15 cellular contexts compared by ENCODE assay signal in genomic region chr2:223762853-223763252, GRCh38.
DNase-seq lines count a peak whose midpoint lies in the region; ATAC-seq and TF ChIP-seq lines count a peak whose summit lies in the region.
"Had no signal": no experiment of that assay in that cellular context is flagged by ENCODE, and none has a peak within 500 bp of the region (broad histone marks: within the 10 kb centered on the region; RNA-seq: fewer than 3 reads in every experiment).

No MANE protein-coding gene starts in this region.

- peaks cover 40% of the 10 kb centered on the region for H3K4me1 ChIP-seq in PC-9 (replicated peaks; ENCODE audit: insufficient read depth)
- H3K4me1 ChIP-seq in CD8-positive, alpha-beta T cell (ENCODE audit: insufficient read depth, low read length): no peaks in the 10 kb centered on the region
- H3K4me1 ChIP-seq: BE2C, colonic mucosa had no signal

- no peaks in the 10 kb centered on the region for H3K36me3 Mint-ChIP-seq in natural killer cell
- H3K36me3 Mint-ChIP-seq in natural killer cell treated with Interleukin-12 subunit alpha and Interleukin-12 subunit beta and Interleukin-15 and Interleukin-18, amount 100 ng/mL, for 72 hours: peaks cover 8% of the 10 kb centered on the region
- H3K36me3 Mint-ChIP-seq in CD8-positive, alpha-beta T cell: no peaks in the 10 kb centered on the region

- H3K27ac ChIP-seq in PC-9: peak overlapping the region; percentile 96
- H3K27ac ChIP-seq in CD8-positive, alpha-beta T cell (ENCODE audit: low read depth, low read length): no peak overlapping the region
- H3K27ac ChIP-seq: colonic mucosa had no signal

- H3F3A ChIP-seq in PC-9 (ENCODE audit: insufficient read depth, low read depth): peaks cover 55% of the 10 kb centered on the region

- peak overlapping the region; percentile 96 to 97 for H3K27ac Mint-ChIP-seq in natural killer cell
- H3K27ac Mint-ChIP-seq in natural killer cell treated with Interleukin-12 subunit alpha and Interleukin-12 subunit beta and Interleukin-15 and Interleukin-18, amount 100 ng/mL, for 72 hours: no peak overlapping the region
- no peak overlapping the region for H3K27ac Mint-ChIP-seq in CD8-positive, alpha-beta T cell
- H3K27ac Mint-ChIP-seq: activated naive CD4-positive, alpha-beta T cell treated with anti-CD3 and anti-CD28 coated beads, Interleukin-2, amount 10 ng/mL, durations not matched to agents 7 days and 5 days had no signal

- H3K4me3 ChIP-seq in PC-9: no peak overlapping the region
- no peak overlapping the region for H3K4me3 ChIP-seq in fibroblast of villous mesenchyme (ENCODE audit: low read depth, low read length)
- no peak overlapping the region for H3K4me3 ChIP-seq in CD8-positive, alpha-beta T cell (ENCODE audit: low read depth, low read length)
- H3K4me3 ChIP-seq: colonic mucosa had no signal

- TF ChIP-seq CTCF in natural killer cell (IDR thresholded peaks at IDR 0.05) (no peak), PC-9 (conservative IDR thresholded peaks at IDR 0.05) (no peak), fibroblast of villous mesenchyme (IDR thresholded peaks at IDR 0.05; ENCODE audit: insufficient read depth, low read depth, low read length) (no peak)
- TF ChIP-seq CTCF in CD8-positive, alpha-beta T cell (IDR thresholded peaks at IDR 0.05): no peak

- POLR2A ChIA-PET in PC-9 (lab: Charles Lee; ENCODE audit: unreplicated experiment): interaction anchor here (0.6 kb wide), 1 partner anchor 10 kb away, joined by 4 read pairs; no protein-coding TSS in a partner anchor
- POLR2A ChIA-PET in CD8-positive, alpha-beta T cell (lab: Charles Lee): no interaction called here

- H3K27me3 Mint-ChIP-seq in natural killer cell (ENCODE audit: low read depth in 2 of 2): no peaks in the 10 kb centered on the region
- H3K27me3 Mint-ChIP-seq in natural killer cell treated with Interleukin-12 subunit alpha and Interleukin-12 subunit beta and Interleukin-15 and Interleukin-18, amount 100 ng/mL, for 72 hours: no peaks in the 10 kb centered on the region
- H3K27me3 Mint-ChIP-seq in CD8-positive, alpha-beta T cell (ENCODE audit: low read depth): no peaks in the 10 kb centered on the region
- H3K27me3 Mint-ChIP-seq: activated naive CD4-positive, alpha-beta T cell treated with anti-CD3 and anti-CD28 coated beads, Interleukin-2, amount 10 ng/mL, durations not matched to agents 7 days and 5 days had no signal

- no peaks in the 10 kb centered on the region for H3K9me3 ChIP-seq in PC-9 (ENCODE audit: insufficient read depth, low read depth)
- no peaks in the 10 kb centered on the region for H3K9me3 ChIP-seq in CD8-positive, alpha-beta T cell (ENCODE audit: low read length)
- H3K9me3 ChIP-seq: BE2C, colonic mucosa had no signal

- 0 out of 2 replicates have a peak, but pooled peaks cover 7% of the 10 kb centered on the region for H3K36me3 ChIP-seq in PC-9 (ENCODE audit: low read depth)
- H3K36me3 ChIP-seq in CD8-positive, alpha-beta T cell (ENCODE audit: insufficient read depth, low read length): no peaks in the 10 kb centered on the region
- H3K36me3 ChIP-seq: BE2C, colonic mucosa had no signal

- BruUV-seq in PC-9 (replicated peaks; lab: Mats Ljungman, UMichigan): no TSS peak

- ATAC-seq in natural killer cell (no peak), HG03095 (IDR thresholded peaks at IDR 0.05; ENCODE audit: unreplicated experiment) (no peak), HG03378 (IDR thresholded peaks at IDR 0.05; ENCODE audit: unreplicated experiment) (no peak)
- ATAC-seq in natural killer cell treated with Interleukin-12 subunit alpha and Interleukin-12 subunit beta and Interleukin-15 and Interleukin-18, amount 100 ng/mL, for 72 hours: no peak
- ATAC-seq in CD8-positive, alpha-beta T cell: no peak
- ATAC-seq: activated CD8-positive, alpha-beta T cell treated with anti-CD3 and anti-CD28 coated beads, Interleukin-2, amount 10 ng/mL, durations not matched to agents 7 days and 5 days had no signal

- intact Hi-C loops in natural killer cell (cut with micrococcal nuclease) (loop anchor here (5.0 kb wide), 1 partner anchor 36 kb away; no protein-coding TSS in a partner anchor), PC-9 (cut with micrococcal nuclease; ENCODE audit: unreplicated experiment) (loop anchor here (10.0 kb wide), 1 partner anchor 788 kb away; no protein-coding TSS in a partner anchor)
- intact Hi-C loops in CD8-positive, alpha-beta T cell (cut with DNase I, micrococcal nuclease): loop anchor here in 1 of 2 experiments (5.0 kb wide), 2 partner anchors 179 to 194 kb away; partner anchors contain the start of gene MRPL44

- H3K27me3 ChIP-seq in PC-9 (ENCODE audit: insufficient read depth, low read depth): no peaks in the 10 kb centered on the region
- H3K27me3 ChIP-seq in CD8-positive, alpha-beta T cell (ENCODE audit: insufficient read depth, low read length): no peaks in the 10 kb centered on the region
- H3K27me3 ChIP-seq: BE2C, colonic mucosa had no signal

- no peak overlapping the region for H3K4me2 ChIP-seq in PC-9

- H3K9me2 ChIP-seq in PC-9 (ENCODE audit: insufficient read depth): no peaks in the 10 kb centered on the region

- CTCF ChIA-PET in PC-9 (lab: Charles Lee): interaction anchor here (0.6 to 0.7 kb wide), 2 partner anchors 18 to 844 kb away, joined by 4 to 5 read pairs; no protein-coding TSS in a partner anchor
- CTCF ChIA-PET in CD8-positive, alpha-beta T cell (lab: Charles Lee): interaction anchor here (1.0 kb wide), 1 partner anchor 35 kb away, joined by 3 read pairs; no protein-coding TSS in a partner anchor

- H3K79me2 ChIP-seq in PC-9 (ENCODE audit: low read depth): peaks cover 4% of the 10 kb centered on the region; the same call in 1 of the 2 replicates

- DNase-seq in natural killer cell (no peak), PC-9 (no peak), fibroblast of villous mesenchyme (ENCODE audit: low read depth) (peak; percentile 31), DMS114 treated with DMSO at 0.1 percent for 48 hours (lab: John Stamatoyannopoulos, UW; ENCODE audit: unreplicated experiment) (no peak)
- no peak for DNase-seq in natural killer cell treated with Interleukin-12 subunit alpha and Interleukin-12 subunit beta and Interleukin-15 and Interleukin-18, amount 100 ng/mL, for 72 hours (ENCODE audit: low spot score)
- no peak for DNase-seq in CD8-positive, alpha-beta T cell
- DNase-seq: activated CD8-positive, alpha-beta T cell treated with anti-CD3 and anti-CD28 coated beads, Interleukin-2, amount 10 ng/mL, durations not matched to agents 7 days and 5 days; activated naive CD4-positive, alpha-beta T cell treated with anti-CD3 and anti-CD28 coated beads, Interleukin-2, amount 10 ng/mL, durations not matched to agents 7 days and 5 days; BE2C; colonic mucosa; EL; HCEC 1CT; stimulated activated naive CD4-positive, alpha-beta T cell treated with Interleukin-2 at 50 U/mL for 16 hours had no signal

- H3K9me3 Mint-ChIP-seq in natural killer cell: no peaks in the 10 kb centered on the region
- no peaks in the 10 kb centered on the region for H3K9me3 Mint-ChIP-seq in natural killer cell treated with Interleukin-12 subunit alpha and Interleukin-12 subunit beta and Interleukin-15 and Interleukin-18, amount 100 ng/mL, for 72 hours
- H3K9me3 Mint-ChIP-seq in CD8-positive, alpha-beta T cell: peaks cover 3% of the 10 kb centered on the region
- H3K9me3 Mint-ChIP-seq: activated naive CD4-positive, alpha-beta T cell treated with anti-CD3 and anti-CD28 coated beads, Interleukin-2, amount 10 ng/mL, durations not matched to agents 7 days and 5 days had no signal

- H2AFZ ChIP-seq in PC-9: no peak overlapping the region

- H3K4me3 Mint-ChIP-seq in natural killer cell: peak overlapping the region; percentile 67
- H3K4me3 Mint-ChIP-seq in natural killer cell treated with Interleukin-12 subunit alpha and Interleukin-12 subunit beta and Interleukin-15 and Interleukin-18, amount 100 ng/mL, for 72 hours: no peak overlapping the region
- no peak overlapping the region for H3K4me3 Mint-ChIP-seq in CD8-positive, alpha-beta T cell
- H3K4me3 Mint-ChIP-seq: activated CD8-positive, alpha-beta T cell treated with anti-CD3 and anti-CD28 coated beads, Interleukin-2, amount 10 ng/mL, durations not matched to agents 7 days and 5 days; activated naive CD4-positive, alpha-beta T cell treated with anti-CD3 and anti-CD28 coated beads, Interleukin-2, amount 10 ng/mL, durations not matched to agents 7 days and 5 days had no signal

- H4K20me1 ChIP-seq in PC-9 (ENCODE audit: insufficient read depth): no peaks in the 10 kb centered on the region

- peaks cover 32 to 37% of the 10 kb centered on the region in 2 donors for H3K4me1 Mint-ChIP-seq in natural killer cell
- peaks cover 35 to 36% of the 10 kb centered on the region in 2 donors for H3K4me1 Mint-ChIP-seq in natural killer cell treated with Interleukin-12 subunit alpha and Interleukin-12 subunit beta and Interleukin-15 and Interleukin-18, amount 100 ng/mL, for 72 hours (ENCODE audit: low read depth in 2 of 2)
- peaks cover 20% of the 10 kb centered on the region for H3K4me1 Mint-ChIP-seq in CD8-positive, alpha-beta T cell (ENCODE audit: low read depth)

Comparison
In these comparisons a context has a peak if more than half of its experiments do, and no peak if none do; other contexts are left out.
1. H3K27ac Mint-ChIP-seq: peak in natural killer cell (2 of 2); none in natural killer cell treated with Interleukin-12 subunit alpha and Interleukin-12 subunit beta and Interleukin-15 and Interleukin-18, amount 100 ng/mL, for 72 hours (0 of 2) and CD8-positive, alpha-beta T cell (single experiment).